Comparison of ENCODE assay signal across 1 cellular context in the genomic region with DNA sequence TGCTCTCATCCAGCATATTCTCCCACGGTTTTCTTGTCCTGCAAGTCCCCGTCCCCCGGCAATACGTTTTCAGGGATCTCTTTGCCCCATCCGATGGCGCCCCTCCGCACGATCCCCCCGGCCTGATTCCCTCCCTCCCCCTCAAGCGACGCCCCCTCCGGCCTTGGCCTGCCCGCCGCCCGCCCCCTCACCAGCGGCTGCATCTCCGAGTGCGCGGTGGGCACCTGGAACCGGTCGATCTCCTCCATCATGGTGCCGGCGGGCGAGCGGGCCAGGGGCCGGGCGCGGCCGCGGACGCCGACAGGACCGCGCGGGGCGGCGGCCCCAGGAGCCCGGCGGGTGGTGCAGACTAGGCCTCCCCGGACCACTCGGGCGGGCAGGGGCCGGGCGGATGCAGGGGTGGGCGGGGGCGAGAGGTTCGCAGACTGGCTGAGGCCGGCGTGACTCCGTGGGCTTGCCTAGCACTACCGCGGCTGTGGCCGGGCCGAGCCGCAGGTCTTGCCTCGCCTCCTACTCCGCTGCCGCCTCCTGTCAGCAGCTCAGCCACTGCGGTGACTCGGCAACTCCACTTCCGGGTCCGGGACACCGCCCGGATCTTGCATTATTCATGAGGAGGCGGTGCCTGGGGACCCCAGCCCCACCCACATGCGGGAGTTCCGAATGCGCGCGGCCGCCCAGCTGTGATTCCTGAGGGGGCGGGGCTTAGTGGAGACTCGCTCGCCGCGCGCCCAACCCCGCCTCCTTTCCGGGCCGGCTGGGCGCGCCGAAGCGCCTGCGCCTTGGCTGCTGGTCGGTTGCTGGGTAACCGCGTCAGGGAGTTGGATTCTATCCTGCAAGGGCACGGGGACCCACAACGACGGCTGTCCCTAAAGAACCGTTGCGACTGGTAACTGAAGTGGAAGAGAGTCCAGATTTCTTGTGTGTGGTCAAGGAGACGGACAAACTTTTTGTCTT.
TF ChIP-seq lines count a peak whose summit lies in the region.

A gene (plus strand): TSS at position 793 of the 954 bp plus-strand sequence. CDS start 201 bp downstream, outside the sequence.
A gene with protein sequence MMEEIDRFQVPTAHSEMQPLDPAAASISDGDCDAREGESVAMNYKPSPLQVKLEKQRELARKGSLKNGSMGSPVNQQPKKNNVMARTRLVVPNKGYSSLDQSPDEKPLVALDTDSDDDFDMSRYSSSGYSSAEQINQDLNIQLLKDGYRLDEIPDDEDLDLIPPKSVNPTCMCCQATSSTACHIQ (minus strand): TSS at position 558 of the 954 bp plus-strand sequence. CDS start 307 bp downstream, at position 251.

TF ChIP-seq in HEK293, 187 proteins besides CTCF, POLR2A, EP300 and RAD21 (continued from another document and continues in another):
- TF ChIP-seq, protein P1, sequence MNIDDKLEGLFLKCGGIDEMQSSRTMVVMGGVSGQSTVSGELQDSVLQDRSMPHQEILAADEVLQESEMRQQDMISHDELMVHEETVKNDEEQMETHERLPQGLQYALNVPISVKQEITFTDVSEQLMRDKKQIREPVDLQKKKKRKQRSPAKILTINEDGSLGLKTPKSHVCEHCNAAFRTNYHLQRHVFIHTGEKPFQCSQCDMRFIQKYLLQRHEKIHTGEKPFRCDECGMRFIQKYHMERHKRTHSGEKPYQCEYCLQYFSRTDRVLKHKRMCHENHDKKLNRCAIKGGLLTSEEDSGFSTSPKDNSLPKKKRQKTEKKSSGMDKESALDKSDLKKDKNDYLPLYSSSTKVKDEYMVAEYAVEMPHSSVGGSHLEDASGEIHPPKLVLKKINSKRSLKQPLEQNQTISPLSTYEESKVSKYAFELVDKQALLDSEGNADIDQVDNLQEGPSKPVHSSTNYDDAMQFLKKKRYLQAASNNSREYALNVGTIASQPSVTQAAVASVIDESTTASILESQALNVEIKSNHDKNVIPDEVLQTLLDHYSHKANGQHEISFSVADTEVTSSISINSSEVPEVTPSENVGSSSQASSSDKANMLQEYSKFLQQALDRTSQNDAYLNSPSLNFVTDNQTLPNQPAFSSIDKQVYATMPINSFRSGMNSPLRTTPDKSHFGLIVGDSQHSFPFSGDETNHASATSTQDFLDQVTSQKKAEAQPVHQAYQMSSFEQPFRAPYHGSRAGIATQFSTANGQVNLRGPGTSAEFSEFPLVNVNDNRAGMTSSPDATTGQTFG (tag by site-specific recombination; IDR thresholded peaks at IDR 0.05; ENCODE audit: borderline replicate concordance): no peak
- TF ChIP-seq ZNF114 (tag by site-specific recombination; IDR thresholded peaks at IDR 0.05) (no peak), ZNF169 (tag by site-specific recombination; IDR thresholded peaks at IDR 0.05) (no peak), ZNF600 (tag by site-specific recombination; IDR thresholded peaks at IDR 0.05) (no peak), YY2 (tag by site-specific recombination; IDR thresholded peaks at IDR 0.05) (no peak), ZNF514 (tag by site-specific recombination; IDR thresholded peaks at IDR 0.05) (no peak), ZNF830 (tag by site-specific recombination; IDR thresholded peaks at IDR 0.05; ENCODE audit: low read depth) (no peak), ZNF23 (tag by site-specific recombination; IDR thresholded peaks at IDR 0.05; ENCODE audit: borderline replicate concordance) (no peak), ZNF707 (tag by site-specific recombination; IDR thresholded peaks at IDR 0.05) (no peak), ZNF341 (tag by site-specific recombination; IDR thresholded peaks at IDR 0.05; ENCODE audit: low read depth) (peak; percentile 63), ZNF146 (tag by site-specific recombination; IDR thresholded peaks at IDR 0.05) (no peak), SP2 (tag by site-specific recombination; IDR thresholded peaks at IDR 0.05) (peak; percentile 91), ZNF174 (tag by site-specific recombination; IDR thresholded peaks at IDR 0.05) (no peak), ZNF776 (tag by site-specific recombination; IDR thresholded peaks at IDR 0.05; ENCODE audit: borderline replicate concordance) (no peak), ZFHX2 (tag by site-specific recombination; conservative IDR thresholded peaks at IDR 0.05) (peak; percentile 39; the same call in 1 of the 2 replicates), ZNF529 (tag by site-specific recombination; IDR thresholded peaks at IDR 0.05; ENCODE audit: insufficient replicate concordance) (no peak), IKZF3 (tag by site-specific recombination; IDR thresholded peaks at IDR 0.05) (no peak), ZNF292 (tag by site-specific recombination; IDR thresholded peaks at IDR 0.05; ENCODE audit: borderline replicate concordance, low read depth) (no peak), ZNF157 (tag by site-specific recombination; IDR thresholded peaks at IDR 0.05) (no peak), RBAK (tag by site-specific recombination; IDR thresholded peaks at IDR 0.05) (no peak), ZNF654 (tag by site-specific recombination; IDR thresholded peaks at IDR 0.05; ENCODE audit: low read depth) (no peak), ZSCAN30 (tag by site-specific recombination; IDR thresholded peaks at IDR 0.05) (no peak), ZNF561 (tag by site-specific recombination; IDR thresholded peaks at IDR 0.05; ENCODE audit: borderline replicate concordance) (no peak), ZNF660 (tag by site-specific recombination; IDR thresholded peaks at IDR 0.05) (no peak)
- TF ChIP-seq, protein P2, sequence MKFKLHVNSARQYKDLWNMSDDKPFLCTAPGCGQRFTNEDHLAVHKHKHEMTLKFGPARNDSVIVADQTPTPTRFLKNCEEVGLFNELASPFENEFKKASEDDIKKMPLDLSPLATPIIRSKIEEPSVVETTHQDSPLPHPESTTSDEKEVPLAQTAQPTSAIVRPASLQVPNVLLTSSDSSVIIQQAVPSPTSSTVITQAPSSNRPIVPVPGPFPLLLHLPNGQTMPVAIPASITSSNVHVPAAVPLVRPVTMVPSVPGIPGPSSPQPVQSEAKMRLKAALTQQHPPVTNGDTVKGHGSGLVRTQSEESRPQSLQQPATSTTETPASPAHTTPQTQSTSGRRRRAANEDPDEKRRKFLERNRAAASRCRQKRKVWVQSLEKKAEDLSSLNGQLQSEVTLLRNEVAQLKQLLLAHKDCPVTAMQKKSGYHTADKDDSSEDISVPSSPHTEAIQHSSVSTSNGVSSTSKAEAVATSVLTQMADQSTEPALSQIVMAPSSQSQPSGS (tag by site-specific recombination; IDR thresholded peaks at IDR 0.05; ENCODE audit: low read depth): no peak
- TF ChIP-seq, protein P3, sequence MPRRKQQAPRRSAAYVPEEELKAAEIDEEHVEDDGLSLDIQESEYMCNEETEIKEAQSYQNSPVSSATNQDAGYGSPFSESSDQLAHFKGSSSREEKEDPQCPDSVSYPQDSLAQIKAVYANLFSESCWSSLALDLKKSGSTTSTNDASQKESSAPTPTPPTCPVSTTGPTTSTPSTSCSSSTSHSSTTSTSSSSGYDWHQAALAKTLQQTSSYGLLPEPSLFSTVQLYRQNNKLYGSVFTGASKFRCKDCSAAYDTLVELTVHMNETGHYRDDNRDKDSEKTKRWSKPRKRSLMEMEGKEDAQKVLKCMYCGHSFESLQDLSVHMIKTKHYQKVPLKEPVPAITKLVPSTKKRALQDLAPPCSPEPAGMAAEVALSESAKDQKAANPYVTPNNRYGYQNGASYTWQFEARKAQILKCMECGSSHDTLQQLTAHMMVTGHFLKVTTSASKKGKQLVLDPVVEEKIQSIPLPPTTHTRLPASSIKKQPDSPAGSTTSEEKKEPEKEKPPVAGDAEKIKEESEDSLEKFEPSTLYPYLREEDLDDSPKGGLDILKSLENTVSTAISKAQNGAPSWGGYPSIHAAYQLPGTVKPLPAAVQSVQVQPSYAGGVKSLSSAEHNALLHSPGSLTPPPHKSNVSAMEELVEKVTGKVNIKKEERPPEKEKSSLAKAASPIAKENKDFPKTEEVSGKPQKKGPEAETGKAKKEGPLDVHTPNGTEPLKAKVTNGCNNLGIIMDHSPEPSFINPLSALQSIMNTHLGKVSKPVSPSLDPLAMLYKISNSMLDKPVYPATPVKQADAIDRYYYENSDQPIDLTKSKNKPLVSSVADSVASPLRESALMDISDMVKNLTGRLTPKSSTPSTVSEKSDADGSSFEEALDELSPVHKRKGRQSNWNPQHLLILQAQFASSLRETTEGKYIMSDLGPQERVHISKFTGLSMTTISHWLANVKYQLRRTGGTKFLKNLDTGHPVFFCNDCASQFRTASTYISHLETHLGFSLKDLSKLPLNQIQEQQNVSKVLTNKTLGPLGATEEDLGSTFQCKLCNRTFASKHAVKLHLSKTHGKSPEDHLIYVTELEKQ (tag by site-specific recombination; IDR thresholded peaks at IDR 0.05; ENCODE audit: borderline replicate concordance): no peak
- TF ChIP-seq, protein P4, sequence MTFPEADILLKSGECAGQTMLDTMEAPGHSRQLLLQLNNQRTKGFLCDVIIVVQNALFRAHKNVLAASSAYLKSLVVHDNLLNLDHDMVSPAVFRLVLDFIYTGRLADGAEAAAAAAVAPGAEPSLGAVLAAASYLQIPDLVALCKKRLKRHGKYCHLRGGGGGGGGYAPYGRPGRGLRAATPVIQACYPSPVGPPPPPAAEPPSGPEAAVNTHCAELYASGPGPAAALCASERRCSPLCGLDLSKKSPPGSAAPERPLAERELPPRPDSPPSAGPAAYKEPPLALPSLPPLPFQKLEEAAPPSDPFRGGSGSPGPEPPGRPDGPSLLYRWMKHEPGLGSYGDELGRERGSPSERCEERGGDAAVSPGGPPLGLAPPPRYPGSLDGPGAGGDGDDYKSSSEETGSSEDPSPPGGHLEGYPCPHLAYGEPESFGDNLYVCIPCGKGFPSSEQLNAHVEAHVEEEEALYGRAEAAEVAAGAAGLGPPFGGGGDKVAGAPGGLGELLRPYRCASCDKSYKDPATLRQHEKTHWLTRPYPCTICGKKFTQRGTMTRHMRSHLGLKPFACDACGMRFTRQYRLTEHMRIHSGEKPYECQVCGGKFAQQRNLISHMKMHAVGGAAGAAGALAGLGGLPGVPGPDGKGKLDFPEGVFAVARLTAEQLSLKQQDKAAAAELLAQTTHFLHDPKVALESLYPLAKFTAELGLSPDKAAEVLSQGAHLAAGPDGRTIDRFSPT (tag by site-specific recombination; IDR thresholded peaks at IDR 0.05): no peak
- TF ChIP-seq, protein P5, sequence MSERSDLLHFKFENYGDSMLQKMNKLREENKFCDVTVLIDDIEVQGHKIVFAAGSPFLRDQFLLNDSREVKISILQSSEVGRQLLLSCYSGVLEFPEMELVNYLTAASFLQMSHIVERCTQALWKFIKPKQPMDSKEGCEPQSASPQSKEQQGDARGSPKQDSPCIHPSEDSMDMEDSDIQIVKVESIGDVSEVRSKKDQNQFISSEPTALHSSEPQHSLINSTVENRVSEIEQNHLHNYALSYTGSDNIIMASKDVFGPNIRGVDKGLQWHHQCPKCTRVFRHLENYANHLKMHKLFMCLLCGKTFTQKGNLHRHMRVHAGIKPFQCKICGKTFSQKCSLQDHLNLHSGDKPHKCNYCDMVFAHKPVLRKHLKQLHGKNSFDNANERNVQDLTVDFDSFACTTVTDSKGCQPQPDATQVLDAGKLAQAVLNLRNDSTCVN (tag by site-specific recombination; optimal IDR thresholded peaks at IDR 0.05): peak; percentile 77
- TF ChIP-seq, protein P6, sequence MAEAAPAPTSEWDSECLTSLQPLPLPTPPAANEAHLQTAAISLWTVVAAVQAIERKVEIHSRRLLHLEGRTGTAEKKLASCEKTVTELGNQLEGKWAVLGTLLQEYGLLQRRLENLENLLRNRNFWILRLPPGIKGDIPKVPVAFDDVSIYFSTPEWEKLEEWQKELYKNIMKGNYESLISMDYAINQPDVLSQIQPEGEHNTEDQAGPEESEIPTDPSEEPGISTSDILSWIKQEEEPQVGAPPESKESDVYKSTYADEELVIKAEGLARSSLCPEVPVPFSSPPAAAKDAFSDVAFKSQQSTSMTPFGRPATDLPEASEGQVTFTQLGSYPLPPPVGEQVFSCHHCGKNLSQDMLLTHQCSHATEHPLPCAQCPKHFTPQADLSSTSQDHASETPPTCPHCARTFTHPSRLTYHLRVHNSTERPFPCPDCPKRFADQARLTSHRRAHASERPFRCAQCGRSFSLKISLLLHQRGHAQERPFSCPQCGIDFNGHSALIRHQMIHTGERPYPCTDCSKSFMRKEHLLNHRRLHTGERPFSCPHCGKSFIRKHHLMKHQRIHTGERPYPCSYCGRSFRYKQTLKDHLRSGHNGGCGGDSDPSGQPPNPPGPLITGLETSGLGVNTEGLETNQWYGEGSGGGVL (tag by site-specific recombination; IDR thresholded peaks at IDR 0.05): no peak
- TF ChIP-seq, protein P7, sequence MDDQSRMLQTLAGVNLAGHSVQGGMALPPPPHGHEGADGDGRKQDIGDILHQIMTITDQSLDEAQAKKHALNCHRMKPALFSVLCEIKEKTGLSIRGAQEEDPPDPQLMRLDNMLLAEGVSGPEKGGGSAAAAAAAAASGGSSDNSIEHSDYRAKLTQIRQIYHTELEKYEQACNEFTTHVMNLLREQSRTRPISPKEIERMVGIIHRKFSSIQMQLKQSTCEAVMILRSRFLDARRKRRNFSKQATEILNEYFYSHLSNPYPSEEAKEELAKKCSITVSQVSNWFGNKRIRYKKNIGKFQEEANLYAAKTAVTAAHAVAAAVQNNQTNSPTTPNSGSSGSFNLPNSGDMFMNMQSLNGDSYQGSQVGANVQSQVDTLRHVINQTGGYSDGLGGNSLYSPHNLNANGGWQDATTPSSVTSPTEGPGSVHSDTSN (CRISPR knock-in tag; IDR thresholded peaks at IDR 0.05): no peak
- TF ChIP-seq, protein P8, sequence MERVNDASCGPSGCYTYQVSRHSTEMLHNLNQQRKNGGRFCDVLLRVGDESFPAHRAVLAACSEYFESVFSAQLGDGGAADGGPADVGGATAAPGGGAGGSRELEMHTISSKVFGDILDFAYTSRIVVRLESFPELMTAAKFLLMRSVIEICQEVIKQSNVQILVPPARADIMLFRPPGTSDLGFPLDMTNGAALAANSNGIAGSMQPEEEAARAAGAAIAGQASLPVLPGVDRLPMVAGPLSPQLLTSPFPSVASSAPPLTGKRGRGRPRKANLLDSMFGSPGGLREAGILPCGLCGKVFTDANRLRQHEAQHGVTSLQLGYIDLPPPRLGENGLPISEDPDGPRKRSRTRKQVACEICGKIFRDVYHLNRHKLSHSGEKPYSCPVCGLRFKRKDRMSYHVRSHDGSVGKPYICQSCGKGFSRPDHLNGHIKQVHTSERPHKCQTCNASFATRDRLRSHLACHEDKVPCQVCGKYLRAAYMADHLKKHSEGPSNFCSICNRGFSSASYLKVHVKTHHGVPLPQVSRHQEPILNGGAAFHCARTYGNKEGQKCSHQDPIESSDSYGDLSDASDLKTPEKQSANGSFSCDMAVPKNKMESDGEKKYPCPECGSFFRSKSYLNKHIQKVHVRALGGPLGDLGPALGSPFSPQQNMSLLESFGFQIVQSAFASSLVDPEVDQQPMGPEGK (tag by site-specific recombination; IDR thresholded peaks at IDR 0.05): no peak
- TF ChIP-seq, protein P9, sequence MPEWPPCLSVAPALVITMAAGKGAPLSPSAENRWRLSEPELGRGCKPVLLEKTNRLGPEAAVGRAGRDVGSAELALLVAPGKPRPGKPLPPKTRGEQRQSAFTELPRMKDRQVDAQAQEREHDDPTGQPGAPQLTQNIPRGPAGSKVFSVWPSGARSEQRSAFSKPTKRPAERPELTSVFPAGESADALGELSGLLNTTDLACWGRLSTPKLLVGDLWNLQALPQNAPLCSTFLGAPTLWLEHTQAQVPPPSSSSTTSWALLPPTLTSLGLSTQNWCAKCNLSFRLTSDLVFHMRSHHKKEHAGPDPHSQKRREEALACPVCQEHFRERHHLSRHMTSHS (tag by site-specific recombination; IDR thresholded peaks at IDR 0.05): no peak
- TF ChIP-seq, protein P10, sequence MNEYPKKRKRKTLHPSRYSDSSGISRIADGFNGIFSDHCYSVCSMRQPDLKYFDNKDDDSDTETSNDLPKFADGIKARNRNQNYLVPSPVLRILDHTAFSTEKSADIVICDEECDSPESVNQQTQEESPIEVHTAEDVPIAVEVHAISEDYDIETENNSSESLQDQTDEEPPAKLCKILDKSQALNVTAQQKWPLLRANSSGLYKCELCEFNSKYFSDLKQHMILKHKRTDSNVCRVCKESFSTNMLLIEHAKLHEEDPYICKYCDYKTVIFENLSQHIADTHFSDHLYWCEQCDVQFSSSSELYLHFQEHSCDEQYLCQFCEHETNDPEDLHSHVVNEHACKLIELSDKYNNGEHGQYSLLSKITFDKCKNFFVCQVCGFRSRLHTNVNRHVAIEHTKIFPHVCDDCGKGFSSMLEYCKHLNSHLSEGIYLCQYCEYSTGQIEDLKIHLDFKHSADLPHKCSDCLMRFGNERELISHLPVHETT (tag by site-specific recombination; IDR thresholded peaks at IDR 0.05): no peak
